17 cellular contexts compared by ENCODE assay signal in the genomic region with DNA sequence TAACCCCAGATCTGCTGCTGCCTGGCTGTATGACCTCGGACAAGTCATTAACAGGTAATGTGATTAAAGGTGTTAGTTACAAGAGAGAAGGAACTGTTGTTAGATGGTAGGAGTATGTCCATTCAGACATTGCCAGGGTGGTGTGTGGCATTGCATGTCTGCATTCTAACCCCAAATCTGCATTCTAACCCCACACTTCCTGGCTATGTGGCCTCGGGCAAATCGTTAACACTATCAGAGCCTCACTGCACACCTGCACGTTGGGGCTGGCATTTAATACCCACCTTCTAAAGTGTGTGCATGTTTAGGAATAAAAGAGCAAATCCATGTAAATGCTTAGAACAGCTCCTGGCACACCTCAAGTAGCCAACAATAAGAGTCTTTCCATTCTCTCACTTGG.
"Had no signal": no experiment of that assay in that cellular context is flagged by ENCODE, and none has a peak within 500 bp of the region (broad histone marks: within the 10 kb centered on the region; RNA-seq: fewer than 3 reads in every experiment).

No MANE protein-coding gene starts in this region.

- H3K4me3 ChIP-seq: left lung had no signal

- ATAC-seq: left lung; naive thymus-derived CD4-positive, alpha-beta T cell; WTC11 had no signal

- H3K36me3 ChIP-seq: left lung, neutrophil had no signal

- H3K27ac ChIP-seq: left lung, neutrophil had no signal

- H3K27me3 Mint-ChIP-seq: activated naive CD8-positive, alpha-beta T cell; naive thymus-derived CD4-positive, alpha-beta T cell; type B pancreatic cell had no signal

- H3K27me3 ChIP-seq: left lung, neutrophil had no signal

- H3K4me3 Mint-ChIP-seq: activated naive CD8-positive, alpha-beta T cell; brain; type B pancreatic cell; WTC11 had no signal

- H3K9me3 ChIP-seq: left lung, neutrophil had no signal

- DNase-seq: activated CD4-positive, alpha-beta T cell treated with anti-CD3 and anti-CD28 coated beads for 4 hours; activated effector memory CD4-positive, alpha-beta T cell treated with anti-CD3 and anti-CD28 coated beads, Interleukin-2, amount 50 U/mL, for 16 hours; activated T-cell treated with anti-CD3 and anti-CD28 coated beads, Interleukin-2, amount 50 U/mL, for 1 hour; cerebellar nuclear complex; effector CD8-positive, alpha-beta T cell; foreskin fibroblast; hippocampal formation; kidney; left lung; mammary epithelial cell; naive thymus-derived CD4-positive, alpha-beta T cell; stimulated activated naive CD4-positive, alpha-beta T cell treated with Interleukin-2 at 50 U/mL for 16 hours had no signal

- H3K36me3 Mint-ChIP-seq: brain, type B pancreatic cell, WTC11 had no signal

- H3K27ac Mint-ChIP-seq: activated naive CD8-positive, alpha-beta T cell; brain; type B pancreatic cell; WTC11 had no signal

- H3K9me3 Mint-ChIP-seq: type B pancreatic cell, WTC11 had no signal
